ENCODE assay signal across 1 cellular context in genomic region chr17:48718781-48719641, GRCh38.
TF ChIP-seq lines count a peak whose summit lies in the region.

No MANE protein-coding gene starts in this region.

TF ChIP-seq in endothelial cell of umbilical vein, 7 proteins besides CTCF, POLR2A, EP300 and RAD21:
- TF ChIP-seq EZH2 (IDR thresholded peaks at IDR 0.05; ENCODE audit: borderline replicate concordance, low read depth, low read length, severe bottlenecking) (peak; percentile 99), GATA2 (IDR thresholded peaks at IDR 0.05; ENCODE audit: insufficient read depth, insufficient read length, low read depth, low read length) (no peak), JUN (IDR thresholded peaks at IDR 0.05; ENCODE audit: borderline replicate concordance, insufficient read depth, insufficient read length, low read depth) (no peak)
